ENCODE assay signal across 20 cellular contexts in the genomic region with DNA sequence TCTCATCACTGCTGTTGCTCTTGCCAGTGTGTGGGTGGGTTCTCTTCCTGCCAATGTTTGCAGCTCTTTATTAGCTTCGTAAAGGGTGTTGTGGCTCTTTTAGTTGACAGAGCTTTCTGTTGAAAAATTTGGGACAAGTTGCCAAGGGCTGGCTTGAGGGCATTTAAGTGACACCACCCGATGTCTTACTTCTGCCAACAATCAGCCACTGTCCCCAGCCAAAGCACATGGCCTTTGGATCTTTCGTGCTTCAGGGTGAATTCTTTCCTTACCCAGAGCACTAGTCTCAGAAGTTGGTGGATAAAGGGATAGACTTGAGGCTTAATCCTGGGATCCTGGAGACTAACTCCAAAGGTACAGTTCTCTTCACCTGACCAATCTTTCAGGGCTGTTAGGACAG.
"Had no signal": no experiment of that assay in that cellular context is flagged by ENCODE, and none has a peak within 500 bp of the region (broad histone marks: within the 10 kb centered on the region; RNA-seq: fewer than 3 reads in every experiment).

No MANE protein-coding gene starts in this region.

- DNase-seq: activated CD4-positive, alpha-beta memory T cell treated with anti-CD3 and anti-CD28 coated beads, Interleukin-2, amount 10 ng/mL, durations not matched to agents 7 days and 5 days; activated CD4-positive, alpha-beta T cell treated with anti-CD3 and anti-CD28 coated beads for 1 hour; activated CD4-positive, alpha-beta T cell treated with anti-CD3 and anti-CD28 coated beads for 4 hours; activated CD4-positive, alpha-beta T cell treated with anti-CD3 and anti-CD28 coated beads, Interleukin-2, amount 10 ng/mL, durations not matched to agents 7 days and 5 days; activated CD4-positive, alpha-beta T cell treated with anti-CD3 and anti-CD28 coated beads, Interleukin-2, amount 50 U/mL, for 4 hours; activated CD8-positive, alpha-beta memory T cell treated with anti-CD3 and anti-CD28 coated beads, Interleukin-2, amount 50 U/mL, for 48 hours; activated gamma-delta T cell; activated naive CD4-positive, alpha-beta T cell; activated naive CD4-positive, alpha-beta T cell treated with anti-CD3 and anti-CD28 coated beads, Interleukin-2, amount 10 ng/mL, durations not matched to agents 7 days and 5 days; activated naive CD8-positive, alpha-beta T cell treated with anti-CD3 and anti-CD28 coated beads, Interleukin-2, amount 10 ng/mL, durations not matched to agents 7 days and 5 days; activated T-cell treated with anti-CD3 and anti-CD28 coated beads for 4 hours; activated T-cell treated with anti-CD3 and anti-CD28 coated beads, Interleukin-2, amount 50 U/mL, for 24 hours; activated T-cell treated with anti-CD3 and anti-CD28 coated beads, Interleukin-2, amount 50 U/mL, for 72 hours; central memory CD4-positive, alpha-beta T cell; cerebellar nuclear complex; colonic mucosa; effector CD8-positive, alpha-beta T cell; esophagus squamous epithelium; foreskin melanocyte; T-helper 2 cell had no signal
